Comparison of ENCODE assay signal across 14 cellular contexts in the genomic region with DNA sequence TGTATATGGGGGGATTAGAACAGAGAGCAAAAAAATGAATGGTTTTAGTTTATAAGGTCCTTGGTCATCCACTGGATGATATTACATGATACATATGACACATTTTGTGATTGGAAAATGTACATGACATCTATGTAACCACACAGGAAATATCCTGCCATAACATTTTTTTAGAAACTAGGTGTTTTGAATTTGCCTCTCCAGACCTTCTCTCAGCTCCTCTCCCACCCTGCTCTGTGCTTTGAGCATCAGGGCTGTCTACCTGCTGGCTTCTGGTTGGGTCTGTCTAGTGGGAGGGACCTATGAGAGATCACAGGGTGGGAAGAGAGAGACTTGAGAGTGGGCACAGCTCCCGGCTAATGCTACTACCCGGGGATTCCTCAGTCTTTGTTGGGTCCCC. TPM values are rescaled to one million over a fixed set of nuclear protein-coding genes. Genes with fewer than 3 reads are reported as not detected.
DNase-seq lines count a peak whose midpoint lies in the region; ATAC-seq and TF ChIP-seq lines count a peak whose summit lies in the region.
"Had no signal": no experiment of that assay in that cellular context is flagged by ENCODE, and none has a peak within 500 bp of the region (broad histone marks: within the 10 kb centered on the region; RNA-seq: fewer than 3 reads in every experiment).

No MANE protein-coding gene starts in this region.

- no TSS peak for BruUV-seq in PC-9 (replicated peaks; lab: Mats Ljungman, UMichigan)

- no peak for TF ChIP-seq CTCF in PC-9 (conservative IDR thresholded peaks at IDR 0.05)

- DNase-seq in activated T-cell treated with anti-CD3 and anti-CD28 coated beads, Interleukin-2, amount 50 U/mL, for 24 hours, result no peak
- DNase-seq in activated T-cell treated with anti-CD3 and anti-CD28 coated beads for 4 hours, result no peak
- no peak for DNase-seq in PC-9
- no peak for DNase-seq in central memory CD8-positive, alpha-beta T cell (ENCODE audit: low spot score in 2 of 2)
- DNase-seq in stimulated activated naive CD8-positive, alpha-beta T cell treated with anti-CD3 and anti-CD28 coated beads, Interleukin-15, amount 100 ng/mL, for 72 hours, result peak in 1 of 2 donors; percentile 59
- DNase-seq in DMS153 treated with DMSO at 0.1 percent for 48 hours (lab: John Stamatoyannopoulos, UW; ENCODE audit: unreplicated experiment), result no peak
- DNase-seq: endodermal cell; NCI-H524 treated with DMSO at 0.1 percent for 48 hours; Right ventricle myocardium superior; stimulated activated CD4-positive, alpha-beta T cell treated with anti-CD3 and anti-CD28 coated beads, Interleukin-12 subunit alpha, Interleukin-12 subunit beta, amount 100 ng/mL, for 4 hours had no signal

- ATAC-seq in central memory CD8-positive, alpha-beta T cell (replicated peaks; ENCODE audit: extremely low read depth, poor library complexity, severe bottlenecking), result peak; percentile 37
- ATAC-seq in stimulated activated naive CD8-positive, alpha-beta T cell treated with anti-CD3 and anti-CD28 coated beads, Interleukin-15, amount 100 ng/mL, for 72 hours, result peak; percentile 66
- ATAC-seq in GM19463 (IDR thresholded peaks at IDR 0.05; ENCODE audit: unreplicated experiment) (no peak), HG03442 (IDR thresholded peaks at IDR 0.05; ENCODE audit: unreplicated experiment) (no peak)

- no peaks in the 10 kb centered on the region for H3K36me3 ChIP-seq in PC-9 (ENCODE audit: low read depth)

- POLR2A ChIA-PET in PC-9 (lab: Charles Lee; ENCODE audit: unreplicated experiment), result interaction anchor here (0.5 kb wide), 1 partner anchor 892 kb away, joined by 5 read pairs; no protein-coding TSS in a partner anchor

- H3K9me3 Mint-ChIP-seq in activated T-cell treated with anti-CD3 and anti-CD28 coated beads, Interleukin-2, amount 50 U/mL, for 24 hours, result no peaks in the 10 kb centered on the region
- no peaks in the 10 kb centered on the region for H3K9me3 Mint-ChIP-seq in central memory CD8-positive, alpha-beta T cell
- no peaks in the 10 kb centered on the region for H3K9me3 Mint-ChIP-seq in stimulated activated naive CD8-positive, alpha-beta T cell treated with anti-CD3 and anti-CD28 coated beads, Interleukin-15, amount 100 ng/mL, for 72 hours
- H3K9me3 Mint-ChIP-seq: endodermal cell had no signal

- peak overlapping the region; percentile 82 for H3K27ac ChIP-seq in PC-9
- H3K27ac ChIP-seq: VCaP had no signal

- H3K4me1 ChIP-seq in PC-9 (replicated peaks; ENCODE audit: insufficient read depth), result peaks cover 38% of the 10 kb centered on the region

- no peaks in the 10 kb centered on the region for H3K27me3 Mint-ChIP-seq in activated T-cell treated with anti-CD3 and anti-CD28 coated beads, Interleukin-2, amount 50 U/mL, for 24 hours
- no peaks in the 10 kb centered on the region for H3K27me3 Mint-ChIP-seq in central memory CD8-positive, alpha-beta T cell
- no peaks in the 10 kb centered on the region for H3K27me3 Mint-ChIP-seq in stimulated activated naive CD8-positive, alpha-beta T cell treated with anti-CD3 and anti-CD28 coated beads, Interleukin-15, amount 100 ng/mL, for 72 hours

- H3K4me2 ChIP-seq in PC-9, result peak overlapping the region; percentile 43; the same call in 1 of the 2 replicates

- no peaks in the 10 kb centered on the region for H3K27me3 ChIP-seq in PC-9 (ENCODE audit: insufficient read depth, low read depth)

- H4K20me1 ChIP-seq in PC-9 (ENCODE audit: insufficient read depth), result no peaks in the 10 kb centered on the region

- no peaks in the 10 kb centered on the region for H3K9me2 ChIP-seq in PC-9 (ENCODE audit: insufficient read depth)

- H2AFZ ChIP-seq in PC-9, result no peak overlapping the region

- no peak overlapping the region for H3K4me3 ChIP-seq in PC-9

- H3K9me3 ChIP-seq in PC-9 (ENCODE audit: insufficient read depth, low read depth), result no peaks in the 10 kb centered on the region

- peaks cover 34% of the 10 kb centered on the region; the same call in 1 of the 2 replicates for H3F3A ChIP-seq in PC-9 (ENCODE audit: insufficient read depth, low read depth)

- H3K79me2 ChIP-seq in PC-9 (ENCODE audit: low read depth), result no peaks in the 10 kb centered on the region

- CTCF ChIA-PET in PC-9 (lab: Charles Lee), result no interaction called here

- peaks cover 83% of the 10 kb centered on the region for H3K4me1 Mint-ChIP-seq in activated T-cell treated with anti-CD3 and anti-CD28 coated beads, Interleukin-2, amount 50 U/mL, for 24 hours (ENCODE audit: low read depth)
- H3K4me1 Mint-ChIP-seq in central memory CD8-positive, alpha-beta T cell, result peaks cover 69% of the 10 kb centered on the region
- H3K4me1 Mint-ChIP-seq in stimulated activated naive CD8-positive, alpha-beta T cell treated with anti-CD3 and anti-CD28 coated beads, Interleukin-15, amount 100 ng/mL, for 72 hours, result peaks cover 93% of the 10 kb centered on the region
- H3K4me1 Mint-ChIP-seq: endodermal cell had no signal

- H3K36me3 Mint-ChIP-seq in activated T-cell treated with anti-CD3 and anti-CD28 coated beads, Interleukin-2, amount 50 U/mL, for 24 hours (ENCODE audit: low read depth), result peaks cover 96% of the 10 kb centered on the region
- H3K36me3 Mint-ChIP-seq in central memory CD8-positive, alpha-beta T cell (ENCODE audit: insufficient read depth), result peaks cover 95% of the 10 kb centered on the region

- intact Hi-C loops in PC-9 (cut with micrococcal nuclease; ENCODE audit: unreplicated experiment), result no loop called here

- peak overlapping the region; percentile 37 for H3K4me3 Mint-ChIP-seq in activated T-cell treated with anti-CD3 and anti-CD28 coated beads, Interleukin-2, amount 50 U/mL, for 24 hours
- H3K4me3 Mint-ChIP-seq in central memory CD8-positive, alpha-beta T cell, result peak overlapping the region; percentile 59
- peak overlapping the region; percentile 71 to 74 for H3K4me3 Mint-ChIP-seq in stimulated activated naive CD8-positive, alpha-beta T cell treated with anti-CD3 and anti-CD28 coated beads, Interleukin-15, amount 100 ng/mL, for 72 hours
- H3K4me3 Mint-ChIP-seq: endodermal cell had no signal

- peak overlapping the region; percentile 94 for H3K27ac Mint-ChIP-seq in activated T-cell treated with anti-CD3 and anti-CD28 coated beads, Interleukin-2, amount 50 U/mL, for 24 hours
- H3K27ac Mint-ChIP-seq in central memory CD8-positive, alpha-beta T cell (ENCODE audit: low read depth), result peak overlapping the region; percentile 94
- peak overlapping the region; percentile 95 to 97 for H3K27ac Mint-ChIP-seq in stimulated activated naive CD8-positive, alpha-beta T cell treated with anti-CD3 and anti-CD28 coated beads, Interleukin-15, amount 100 ng/mL, for 72 hours
- H3K27ac Mint-ChIP-seq: endodermal cell had no signal

RNA-seq across cellular contexts. Expression of a gene that starts 24.4 kb away (rescaled TPM):
- total RNA-seq in PC-9 (2021), result 11.5 and 14.4 TPM in 2 replicates

RNA-seq across cellular contexts. Expression of a gene that starts 33.8 kb away (rescaled TPM):
- total RNA-seq in PC-9 (2021), result not detected in 2 replicates
- total RNA-seq: HT-29, Right ventricle myocardium superior had no signal

RNA-seq across cellular contexts. Expression of a gene that starts 40.5 kb away (rescaled TPM):
- total RNA-seq in PC-9 (2021), result not detected in 2 replicates
- total RNA-seq: HT-29 had no signal

Comparison
In these comparisons a context has a peak if more than half of its experiments do, and no peak if none do; other contexts are left out.
1. ATAC-seq: peak in central memory CD8-positive, alpha-beta T cell (single experiment) and stimulated activated naive CD8-positive, alpha-beta T cell treated with anti-CD3 and anti-CD28 coated beads, Interleukin-15, amount 100 ng/mL, for 72 hours (single experiment); none in GM19463 (single experiment) and HG03442 (single experiment).
2. Peak in every context shown above with its lines, with median percentiles within 50 percentile points of each other: H3K27ac Mint-ChIP-seq and H3K4me3 Mint-ChIP-seq.